ENCODE assay signal across 21 cellular contexts in genomic region chr18:11055721-11056120, GRCh38.
DNase-seq lines count a peak whose midpoint lies in the region; ATAC-seq, FAIRE-seq and TF ChIP-seq lines count a peak whose summit lies in the region.
"Had no signal": no experiment of that assay in that cellular context is flagged by ENCODE, and none has a peak within 500 bp of the region (broad histone marks: within the 10 kb centered on the region; RNA-seq: fewer than 3 reads in every experiment).

No MANE protein-coding gene starts in this region.

- no TSS peak for BruUV-seq in HepG2 (replicated peaks; lab: Mats Ljungman, UMichigan)

- peak overlapping the region; percentile 65 for H3K4me2 ChIP-seq in HepG2 (ENCODE audit: low read depth, low read length)
- H3K4me2 ChIP-seq in trophoblast cell (ENCODE audit: low read length), result no peak overlapping the region
- H3K4me2 ChIP-seq: A549, GM23338 had no signal

- peak; percentile 52 for FAIRE-seq in HepG2 (lab: Jason Lieb, UNC)
- FAIRE-seq: A549, H54, K562 had no signal

- no peaks in the 10 kb centered on the region for H4K20me1 ChIP-seq in HepG2 (ENCODE audit: insufficient read depth, low read length)

- H3K36me3 ChIP-seq in HepG2 (replicated peaks in 1 of 2; ENCODE audit: control insufficient read depth in 1 of 2, insufficient read depth in 2 of 2, low read length in 2 of 2) (no peaks in the 10 kb centered on the region), trophoblast cell (ENCODE audit: control insufficient read depth in 1 of 2, insufficient read depth in 2 of 2, low read length in 2 of 2) (no peaks in the 10 kb centered on the region), aorta (ENCODE audit: control insufficient read depth in 1 of 2, insufficient read depth in 2 of 2, low read length in 1 of 2) (no peaks in the 10 kb centered on the region)

- H3K18ac ChIP-seq in trophoblast cell (ENCODE audit: low read length), result no peak overlapping the region

- WGBS in HepG2 (ENCODE audit: low lambda C conversion rate), result 7% methylated on average over 6 of the region's 8 CpGs
- WGBS in trophoblast cell (ENCODE audit: extremely low coverage, insufficient coverage, insufficient read length), result no CpG with 5 or more reads among the region's 8 CpGs
- WGBS in aorta, 2 donors, result 94 to 97% methylated on average over 8 of the region's 8 CpGs

- H3K9me3 Mint-ChIP-seq in activated naive CD8-positive, alpha-beta T cell treated with anti-CD3 and anti-CD28 coated beads for 36 hours, result peaks cover 1% of the 10 kb centered on the region
- H3K9me3 Mint-ChIP-seq in HFFc6, result no peaks in the 10 kb centered on the region

- no peaks in the 10 kb centered on the region for H3K27me3 Mint-ChIP-seq in activated naive CD8-positive, alpha-beta T cell treated with anti-CD3 and anti-CD28 coated beads for 36 hours
- peaks cover 5% of the 10 kb centered on the region; the same call in 1 of the 2 replicates for H3K27me3 Mint-ChIP-seq in HFFc6 (ENCODE audit: insufficient read depth)
- H3K27me3 Mint-ChIP-seq: CD4-positive, alpha-beta T cell had no signal

- no peak overlapping the region for H3K23ac ChIP-seq in trophoblast cell (ENCODE audit: low read length)

- no peak overlapping the region for H3K4ac ChIP-seq in trophoblast cell (ENCODE audit: low read depth, low read length)

- no peaks in the 10 kb centered on the region for H3K36me3 Mint-ChIP-seq in activated naive CD8-positive, alpha-beta T cell treated with anti-CD3 and anti-CD28 coated beads for 36 hours
- no peaks in the 10 kb centered on the region for H3K36me3 Mint-ChIP-seq in HFFc6 (ENCODE audit: low read depth)

- H3K4me1 ChIP-seq in HepG2 (ENCODE audit: insufficient read depth, low read length) (peaks cover 51% of the 10 kb centered on the region), trophoblast cell (ENCODE audit: control insufficient read depth in 1 of 2, insufficient read depth in 2 of 2, low read length in 2 of 2) (peaks cover 12 to 13% of the 10 kb centered on the region in 2 experiments), aorta (ENCODE audit: control insufficient read depth in 1 of 2, insufficient read depth in 2 of 2, low read length in 2 of 2) (no peaks in the 10 kb centered on the region)

- ATAC-seq in HepG2 (peak; percentile 98), aorta (ENCODE audit: low FRiP score) (peak; percentile 11)
- ATAC-seq: A549, GM23338, K562 had no signal

- TF ChIP-seq EP300 in HepG2 (IDR thresholded peaks at IDR 0.05; ENCODE audit: low read depth in 2 of 2, low read length in 2 of 2) (peak in 1 of 2 experiments; percentile 28; a peak in 1 of 4 replicates), HepG2 (CRISPR knock-in tag; IDR thresholded peaks at IDR 0.05; ENCODE audit: borderline replicate concordance) (no peak)

- H2AFZ ChIP-seq in HepG2 (ENCODE audit: low read length), result no peak overlapping the region
- H2AFZ ChIP-seq in trophoblast cell (ENCODE audit: insufficient read depth, low read length, poor library complexity), result no peak overlapping the region
- H2AFZ ChIP-seq: GM23338 had no signal

- POLR2A ChIA-PET in HepG2 (lab: Yijun Ruan, JAX), result interaction anchor here (0.7 to 1.5 kb wide), 3 partner anchors 14 to 1095 kb away, joined by 3 to 10 read pairs (median 3); no protein-coding TSS in a partner anchor

- no peaks in the 10 kb centered on the region for H3K4me1 Mint-ChIP-seq in activated naive CD8-positive, alpha-beta T cell treated with anti-CD3 and anti-CD28 coated beads for 36 hours
- no peaks in the 10 kb centered on the region for H3K4me1 Mint-ChIP-seq in HFFc6 (ENCODE audit: low read depth)
- H3K4me1 Mint-ChIP-seq: GM23338 had no signal

- intact Hi-C loops in HepG2 (cut with micrococcal nuclease; ENCODE audit: unreplicated experiment) (no loop called here), aorta (cut with DNase I) (no loop called here)

- DNase-seq in ELF-1 (ENCODE audit: low read depth, low spot score), result peak; percentile 70
- DNase-seq in HepG2 (ENCODE audit: low spot score), result peak; percentile 69
- no peak for DNase-seq in trophoblast cell
- DNase-seq in aorta, result no peak
- no peak for DNase-seq in GM13976 (ENCODE audit: low spot score)
- no peak for DNase-seq in activated naive CD8-positive, alpha-beta T cell treated with anti-CD3 and anti-CD28 coated beads for 36 hours
- no peak for DNase-seq in HFFc6
- DNase-seq: AML-193; CD4-positive, alpha-beta T cell; DMS153; DMS79; GF-D8; HCEC 1CT; IMR-90 had no signal

- no peak overlapping the region for H2AK5ac ChIP-seq in trophoblast cell (ENCODE audit: low read length)

- no peak for TF ChIP-seq POLR2A in HepG2 (IDR thresholded peaks at IDR 0.05; ENCODE audit: insufficient read depth in 1 of 2, low read depth in 2 of 2, low read length in 2 of 2)

- CTCF ChIA-PET in HepG2 (lab: Yijun Ruan, JAX; ENCODE audit: low intra/inter-chr PET ratio, low total read pairs), result no interaction called here

- H2BK5ac ChIP-seq in trophoblast cell (ENCODE audit: low read depth, low read length, poor library complexity), result no peak overlapping the region

- no peak overlapping the region for H4K91ac ChIP-seq in trophoblast cell (ENCODE audit: low read depth, low read length)

- H3K79me1 ChIP-seq in trophoblast cell (ENCODE audit: low read length), result peaks cover 2% of the 10 kb centered on the region

- no peak overlapping the region for H3K14ac ChIP-seq in trophoblast cell (ENCODE audit: low read length)

- in situ Hi-C loops in HepG2 (cut with HindIII; ENCODE audit: extremely low pct_ligation_motif_present, low pct_unique_long_range_greater_than_20kb) (no loop called here), GM13976 (cut with MboI; ENCODE audit: low sequenced_read_pairs, unreplicated experiment) (no loop called here)

- TF ChIP-seq CTCF in HepG2 (CRISPR knock-in tag; IDR thresholded peaks at IDR 0.05) (no peak), GM13976 (IDR thresholded peaks at IDR 0.05; ENCODE audit: borderline replicate concordance, control extremely low read depth, extremely low read depth, insufficient read depth, missing control alignments) (no peak), HFFc6 (IDR thresholded peaks at IDR 0.05) (no peak)

- H3K9ac ChIP-seq in HepG2 (ENCODE audit: insufficient read depth, low read depth, low read length) (0 out of 2 replicates have a peak overlapping the region, but pooled peaks have one; percentile 27), trophoblast cell (ENCODE audit: low read length) (no peak overlapping the region)

- no peak overlapping the region for H3K27ac Mint-ChIP-seq in activated naive CD8-positive, alpha-beta T cell treated with anti-CD3 and anti-CD28 coated beads for 36 hours
- no peak overlapping the region for H3K27ac Mint-ChIP-seq in HFFc6
- H3K27ac Mint-ChIP-seq: CD4-positive, alpha-beta T cell; GM23338 had no signal

- no peaks in the 10 kb centered on the region; a peak in 1 of 5 replicates for H3K27me3 ChIP-seq in HepG2 (ENCODE audit: control insufficient read depth in 1 of 2, insufficient read depth in 2 of 2, low read length in 2 of 2)
- no peaks in the 10 kb centered on the region for H3K27me3 ChIP-seq in trophoblast cell (ENCODE audit: insufficient read depth, low read length)
- H3K27me3 ChIP-seq in aorta (ENCODE audit: control insufficient read depth in 1 of 2, insufficient read depth in 2 of 2, low read length in 1 of 2), result no peaks in the 10 kb centered on the region

- no peak overlapping the region for H2BK12ac ChIP-seq in trophoblast cell (ENCODE audit: low read length)

- TF ChIP-seq RAD21 in HepG2 (CRISPR knock-in tag; IDR thresholded peaks at IDR 0.05), result no peak

- H3K9me3 ChIP-seq in HepG2 (ENCODE audit: low read length), result no peaks in the 10 kb centered on the region
- H3K9me3 ChIP-seq in trophoblast cell (ENCODE audit: insufficient read depth, low read depth, low read length), result no peaks in the 10 kb centered on the region
- H3K9me3 ChIP-seq in aorta (ENCODE audit: control insufficient read depth, low read length), result no peaks in the 10 kb centered on the region
- H3K9me3 ChIP-seq: A549 had no signal

- no peak overlapping the region for H2BK120ac ChIP-seq in trophoblast cell (ENCODE audit: insufficient read depth, low read length, poor library complexity)

- H3K4me3 ChIP-seq in HepG2 (replicated peaks in 1 of 3; ENCODE audit: insufficient read depth in 1 of 3, low read depth in 2 of 3, low read length in 3 of 3), result 0 out of 6 replicates have a peak overlapping the region, but pooled peaks of 1 of the 3 experiments have one; percentile 20
- H3K4me3 ChIP-seq in trophoblast cell (ENCODE audit: low read depth, low read length), result no peak overlapping the region
- H3K4me3 ChIP-seq in aorta (ENCODE audit: low read length in 2 of 2), result no peak overlapping the region
- H3K4me3 ChIP-seq: A549, GM23338, K562 had no signal

- no peak overlapping the region for H3K4me3 Mint-ChIP-seq in activated naive CD8-positive, alpha-beta T cell treated with anti-CD3 and anti-CD28 coated beads for 36 hours
- no peak overlapping the region for H3K4me3 Mint-ChIP-seq in HFFc6
- H3K4me3 Mint-ChIP-seq: CD4-positive, alpha-beta T cell; GM23338 had no signal

- peak overlapping the region; percentile 27 for H3K27ac ChIP-seq in HepG2 (ENCODE audit: extremely low read length, insufficient read depth, low read length)
- peak overlapping the region; percentile 41 for H3K27ac ChIP-seq in trophoblast cell (ENCODE audit: low read depth, low read length)
- no peak overlapping the region for H3K27ac ChIP-seq in aorta (ENCODE audit: low read depth in 1 of 2, low read length in 2 of 2)
- H3K27ac ChIP-seq: 22Rv1, A549, C4-2B, HL-60 had no signal

- H3K79me2 ChIP-seq in HepG2 (ENCODE audit: insufficient read depth, low read length) (no peaks in the 10 kb centered on the region), trophoblast cell (ENCODE audit: control insufficient read depth, insufficient read depth, low read length, poor library complexity) (no peaks in the 10 kb centered on the region)

- H4K12ac ChIP-seq in trophoblast cell (ENCODE audit: low read depth, low read length), result no peak overlapping the region

- peak overlapping the region; percentile 14 for H4K8ac ChIP-seq in trophoblast cell (ENCODE audit: low read depth, low read length)

TF ChIP-seq in HepG2, 621 proteins besides CTCF, POLR2A, EP300 and RAD21 (continues in another document):
- TF ChIP-seq RFX3 (CRISPR knock-in tag; IDR thresholded peaks at IDR 0.05) (no peak), TBP (CRISPR knock-in tag; IDR thresholded peaks at IDR 0.05) (no peak), POGZ (CRISPR knock-in tag; IDR thresholded peaks at IDR 0.05) (peak; percentile 57; the same call in 1 of the 2 replicates), ZNF768 (CRISPR knock-in tag; IDR thresholded peaks at IDR 0.05) (peak; percentile 28; the same call in 1 of the 2 replicates), ZNF296 (CRISPR knock-in tag; conservative IDR thresholded peaks at IDR 0.05) (no peak), CREB3 (CRISPR knock-in tag; IDR thresholded peaks at IDR 0.05) (no peak), ZNF383 (CRISPR knock-in tag; IDR thresholded peaks at IDR 0.05; ENCODE audit: borderline replicate concordance) (no peak)

Comparison
In these comparisons a context has a peak if more than half of its experiments do, and no peak if none do; other contexts are left out.
1. DNase-seq: peak in ELF-1 (single experiment) and HepG2 (single experiment); none in trophoblast cell (0 of 2), aorta (0 of 2), GM13976 (single experiment), activated naive CD8-positive, alpha-beta T cell treated with anti-CD3 and anti-CD28 coated beads for 36 hours (single experiment) and HFFc6 (single experiment).
2. H3K27ac ChIP-seq: peak in HepG2 (single experiment) and trophoblast cell (single experiment); none in aorta (0 of 2).